In genomic region chr1:37606481-37607263, GRCh38 we compare ENCODE assay signal across 2 cellular contexts.
TF ChIP-seq lines count a peak whose summit lies in the region.

No MANE protein-coding gene starts in this region.

TF ChIP-seq in K562, 482 proteins besides CTCF, POLR2A, EP300 and RAD21:
- TF ChIP-seq, protein P1, sequence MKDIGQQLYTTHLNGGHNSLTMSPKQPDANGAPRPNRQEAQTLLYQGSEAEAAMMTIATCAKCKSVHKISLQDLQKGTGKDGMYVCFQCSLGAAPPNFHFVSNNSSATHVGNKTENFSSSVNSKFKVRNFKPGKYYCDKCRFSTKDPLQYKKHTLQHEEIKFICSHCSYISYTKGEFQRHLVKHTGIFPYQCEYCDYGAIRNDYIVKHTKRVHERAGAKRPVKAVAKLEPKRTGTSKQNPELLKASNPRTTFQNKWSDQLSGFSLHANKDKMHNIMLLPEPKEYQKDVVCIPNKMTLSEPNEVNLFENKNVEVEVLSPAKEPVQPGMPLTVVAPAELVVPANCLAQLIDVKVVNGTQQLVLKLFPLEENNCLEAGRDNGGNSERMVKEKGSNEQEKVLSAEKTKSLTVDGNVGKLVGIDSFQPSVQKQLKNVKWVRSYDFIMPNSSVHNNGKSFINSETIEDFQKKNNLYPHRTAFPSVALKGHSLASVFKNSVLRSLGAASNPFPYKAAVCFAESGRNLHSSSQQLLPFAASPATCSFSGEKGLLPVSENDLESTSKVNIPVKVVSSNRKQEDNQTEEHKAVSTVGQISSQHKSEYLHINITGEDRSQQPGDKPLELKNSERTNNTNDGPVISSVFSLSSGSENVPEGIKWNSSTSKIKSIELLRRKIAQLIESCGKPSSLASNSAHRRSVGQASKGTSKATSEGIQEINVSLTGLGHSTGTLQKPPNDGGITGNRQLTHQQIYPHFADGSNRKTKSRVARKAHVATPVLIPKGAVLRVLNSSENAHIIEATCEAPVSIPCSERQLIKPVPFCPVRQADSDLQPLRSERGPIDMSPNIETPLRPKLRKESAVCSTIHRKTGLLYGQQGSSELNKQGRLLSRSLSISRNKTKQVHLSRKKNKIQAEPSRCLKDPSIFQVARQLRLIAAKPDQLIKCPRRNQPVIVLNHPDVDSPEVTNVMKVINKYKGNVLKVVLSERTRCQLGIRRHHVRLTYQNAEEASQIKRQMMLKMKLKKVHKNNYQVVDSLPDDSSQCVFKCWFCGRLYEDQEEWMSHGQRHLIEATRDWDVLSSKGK (CRISPR knock-in tag; IDR thresholded peaks at IDR 0.05) = no peak
- TF ChIP-seq MAFF (IDR thresholded peaks at IDR 0.05; ENCODE audit: low read length) (no peak), POLR2AphosphoS5 (IDR thresholded peaks at IDR 0.05; ENCODE audit: control insufficient read depth, insufficient read depth, low read depth, low read length) (no peak), CEBPB (tag; IDR thresholded peaks at IDR 0.05) (peak; percentile 42; the same call in 1 of the 2 replicates), PHB (CRISPR knock-in tag; IDR thresholded peaks at IDR 0.05) (no peak), SNRNP70 (optimal IDR thresholded peaks at IDR 0.05; ENCODE audit: low read depth, low read length) (no peak), L3MBTL2 (IDR thresholded peaks at IDR 0.05) (no peak)

TF ChIP-seq in WTC11, 78 proteins besides CTCF, POLR2A, EP300 and RAD21:
- no peak for TF ChIP-seq IRF2 (CRISPR knock-in tag; IDR thresholded peaks at IDR 0.05; ENCODE audit: borderline replicate concordance, low read depth)
- TF ChIP-seq ZNF396 (CRISPR knock-in tag; IDR thresholded peaks at IDR 0.05; ENCODE audit: borderline replicate concordance) = no peak
- TF ChIP-seq HMGA2 (CRISPR knock-in tag; IDR thresholded peaks at IDR 0.05) = no peak
- TF ChIP-seq TCF7 (CRISPR knock-in tag; IDR thresholded peaks at IDR 0.05; ENCODE audit: low read depth) = no peak
- TF ChIP-seq CDX4 (CRISPR knock-in tag; IDR thresholded peaks at IDR 0.05; ENCODE audit: borderline replicate concordance) = no peak
- no peak for TF ChIP-seq EMX1 (CRISPR knock-in tag; IDR thresholded peaks at IDR 0.05)
- no peak for TF ChIP-seq CREM (CRISPR knock-in tag; IDR thresholded peaks at IDR 0.05)
- TF ChIP-seq, protein P2, sequence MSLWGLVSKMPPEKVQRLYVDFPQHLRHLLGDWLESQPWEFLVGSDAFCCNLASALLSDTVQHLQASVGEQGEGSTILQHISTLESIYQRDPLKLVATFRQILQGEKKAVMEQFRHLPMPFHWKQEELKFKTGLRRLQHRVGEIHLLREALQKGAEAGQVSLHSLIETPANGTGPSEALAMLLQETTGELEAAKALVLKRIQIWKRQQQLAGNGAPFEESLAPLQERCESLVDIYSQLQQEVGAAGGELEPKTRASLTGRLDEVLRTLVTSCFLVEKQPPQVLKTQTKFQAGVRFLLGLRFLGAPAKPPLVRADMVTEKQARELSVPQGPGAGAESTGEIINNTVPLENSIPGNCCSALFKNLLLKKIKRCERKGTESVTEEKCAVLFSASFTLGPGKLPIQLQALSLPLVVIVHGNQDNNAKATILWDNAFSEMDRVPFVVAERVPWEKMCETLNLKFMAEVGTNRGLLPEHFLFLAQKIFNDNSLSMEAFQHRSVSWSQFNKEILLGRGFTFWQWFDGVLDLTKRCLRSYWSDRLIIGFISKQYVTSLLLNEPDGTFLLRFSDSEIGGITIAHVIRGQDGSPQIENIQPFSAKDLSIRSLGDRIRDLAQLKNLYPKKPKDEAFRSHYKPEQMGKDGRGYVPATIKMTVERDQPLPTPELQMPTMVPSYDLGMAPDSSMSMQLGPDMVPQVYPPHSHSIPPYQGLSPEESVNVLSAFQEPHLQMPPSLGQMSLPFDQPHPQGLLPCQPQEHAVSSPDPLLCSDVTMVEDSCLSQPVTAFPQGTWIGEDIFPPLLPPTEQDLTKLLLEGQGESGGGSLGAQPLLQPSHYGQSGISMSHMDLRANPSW (CRISPR knock-in tag; conservative IDR thresholded peaks at IDR 0.05; ENCODE audit: low read depth) = no peak
- no peak for TF ChIP-seq FOXP4 (CRISPR knock-in tag; IDR thresholded peaks at IDR 0.05)
- no peak for TF ChIP-seq ZNF425 (CRISPR knock-in tag; conservative IDR thresholded peaks at IDR 0.05)
- no peak for TF ChIP-seq SOX15 (CRISPR knock-in tag; IDR thresholded peaks at IDR 0.05)
- no peak for TF ChIP-seq JAZF1 (CRISPR knock-in tag; IDR thresholded peaks at IDR 0.05)
- TF ChIP-seq ZNF423 (CRISPR knock-in tag; IDR thresholded peaks at IDR 0.05) = no peak
- no peak for TF ChIP-seq ATF1 (CRISPR knock-in tag; IDR thresholded peaks at IDR 0.05)
- TF ChIP-seq PRRX2 (CRISPR knock-in tag; IDR thresholded peaks at IDR 0.05) = no peak
- no peak for TF ChIP-seq FOXP1 (CRISPR knock-in tag; IDR thresholded peaks at IDR 0.05; ENCODE audit: borderline replicate concordance)
- no peak for TF ChIP-seq ZNF219 (CRISPR knock-in tag; IDR thresholded peaks at IDR 0.05; ENCODE audit: borderline replicate concordance)
